Comparison of ENCODE assay signal across 1 cellular context in the genomic region with DNA sequence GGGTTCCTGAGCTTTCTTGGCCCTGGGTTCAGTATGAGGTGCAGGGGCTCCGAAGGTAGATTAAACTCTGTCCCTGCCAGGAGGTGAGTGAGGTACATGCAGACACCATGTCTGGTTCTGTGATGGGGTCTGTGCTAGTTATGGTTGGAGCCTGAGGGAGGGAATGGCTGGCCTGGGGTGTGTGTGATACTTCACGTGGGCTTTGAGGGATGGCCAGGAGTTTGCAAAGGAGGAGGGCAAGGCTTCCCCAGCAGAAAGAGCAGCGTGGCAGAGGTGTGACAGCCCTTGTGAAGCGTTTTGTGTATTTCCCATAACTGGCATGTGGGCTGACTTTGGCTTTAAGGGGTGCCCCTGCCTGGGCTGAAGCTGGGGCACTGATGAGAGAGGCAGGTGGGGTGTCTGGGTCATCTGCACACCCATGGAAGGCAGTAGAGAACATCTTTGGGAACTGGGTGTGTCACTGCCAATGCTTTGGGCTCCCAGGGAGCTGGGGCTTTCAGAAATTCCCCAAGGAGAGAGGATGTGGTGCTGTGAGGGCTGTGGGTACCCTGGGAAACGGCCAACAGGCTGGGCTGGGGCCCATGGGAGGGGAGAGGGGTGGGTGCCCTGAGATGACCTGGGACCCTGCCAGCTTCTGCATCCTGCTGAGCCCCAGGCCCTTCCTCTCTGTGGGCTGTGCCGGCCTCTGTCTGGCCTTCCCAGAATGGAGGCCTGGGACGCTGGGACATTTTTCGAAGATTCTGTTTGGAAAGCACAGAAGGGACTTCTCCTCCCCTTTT.
TF ChIP-seq lines count a peak whose summit lies in the region.

No MANE protein-coding gene starts in this region.

TF ChIP-seq in GM12878, 131 proteins besides CTCF, POLR2A, EP300 and RAD21:
- TF ChIP-seq KDM1A (IDR thresholded peaks at IDR 0.05; ENCODE audit: borderline replicate concordance) (no peak), MEF2B (IDR thresholded peaks at IDR 0.05; ENCODE audit: partially characterized antibody, poor library complexity, severe bottlenecking) (peak; percentile 55), NFXL1 (IDR thresholded peaks at IDR 0.05; ENCODE audit: borderline replicate concordance) (no peak)
- TF ChIP-seq, protein P1, sequence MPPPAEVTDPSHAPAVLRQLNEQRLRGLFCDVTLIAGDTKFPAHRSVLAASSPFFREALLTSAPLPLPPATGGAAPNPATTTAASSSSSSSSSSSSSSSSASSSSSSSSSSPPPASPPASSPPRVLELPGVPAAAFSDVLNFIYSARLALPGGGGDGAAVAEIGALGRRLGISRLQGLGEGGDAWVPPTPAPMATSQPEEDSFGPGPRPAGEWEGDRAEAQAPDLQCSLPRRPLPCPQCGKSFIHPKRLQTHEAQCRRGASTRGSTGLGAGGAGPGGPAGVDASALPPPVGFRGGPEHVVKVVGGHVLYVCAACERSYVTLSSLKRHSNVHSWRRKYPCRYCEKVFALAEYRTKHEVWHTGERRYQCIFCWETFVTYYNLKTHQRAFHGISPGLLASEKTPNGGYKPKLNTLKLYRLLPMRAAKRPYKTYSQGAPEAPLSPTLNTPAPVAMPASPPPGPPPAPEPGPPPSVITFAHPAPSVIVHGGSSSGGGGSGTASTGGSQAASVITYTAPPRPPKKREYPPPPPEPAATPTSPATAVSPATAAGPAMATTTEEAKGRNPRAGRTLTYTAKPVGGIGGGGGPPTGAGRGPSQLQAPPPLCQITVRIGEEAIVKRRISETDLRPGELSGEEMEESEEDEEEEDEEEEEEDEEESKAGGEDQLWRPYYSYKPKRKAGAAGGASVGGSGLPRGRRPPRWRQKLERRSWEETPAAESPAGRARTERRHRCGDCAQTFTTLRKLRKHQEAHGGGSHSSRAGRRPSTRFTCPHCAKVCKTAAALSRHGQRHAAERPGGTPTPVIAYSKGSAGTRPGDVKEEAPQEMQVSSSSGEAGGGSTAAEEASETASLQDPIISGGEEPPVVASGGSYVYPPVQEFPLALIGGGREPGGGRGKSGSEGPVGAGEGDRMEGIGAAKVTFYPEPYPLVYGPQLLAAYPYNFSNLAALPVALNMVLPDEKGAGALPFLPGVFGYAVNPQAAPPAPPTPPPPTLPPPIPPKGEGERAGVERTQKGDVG (CRISPR knock-in tag; IDR thresholded peaks at IDR 0.05) = no peak
